In genomic region chr12:47214001-47214619, GRCh38 we compare ENCODE assay signal across 18 cellular contexts.
DNase-seq lines count a peak whose midpoint lies in the region; ATAC-seq, FAIRE-seq and TF ChIP-seq lines count a peak whose summit lies in the region.
"Had no signal": no experiment of that assay in that cellular context is flagged by ENCODE, and none has a peak within 500 bp of the region (broad histone marks: within the 10 kb centered on the region; RNA-seq: fewer than 3 reads in every experiment).

No MANE protein-coding gene starts in this region.

- TF ChIP-seq CTCF in OCI-LY3 (IDR thresholded peaks at IDR 0.05; ENCODE audit: low read depth, low read length) (no peak), neutrophil (IDR thresholded peaks at IDR 0.05) (no peak), D721Med (IDR thresholded peaks at IDR 0.05; ENCODE audit: insufficient read depth, missing control alignments) (no peak)

- H3K9me3 ChIP-seq in OCI-LY3 (ENCODE audit: insufficient read depth, low read length) (no peaks in the 10 kb centered on the region), neutrophil (no peaks in the 10 kb centered on the region)
- H3K9me3 ChIP-seq: sigmoid colon had no signal

- no peak for DNase-seq in activated CD4-positive, alpha-beta T cell treated with anti-CD3 and anti-CD28 coated beads, Interleukin-2, amount 10 ng/mL, durations not matched to agents 24 days and 14 days
- no peak for DNase-seq in activated CD4-positive, alpha-beta T cell treated with anti-CD3 and anti-CD28 coated beads, Interleukin-2, amount 50 U/mL, for 48 hours
- DNase-seq in A172 (ENCODE audit: low spot score) (no peak), D721Med (ENCODE audit: insufficient read length, low spot score) (no peak)
- DNase-seq: activated CD4-positive, CD25-positive, alpha-beta regulatory T cell; COR-L47; cortex of kidney; GOT3; mesendoderm; NCI-H82; occipital lobe; sigmoid colon had no signal

- H3K4me1 ChIP-seq in OCI-LY3 (ENCODE audit: low read length) (peaks cover 64% of the 10 kb centered on the region), neutrophil (ENCODE audit: control insufficient read depth in 1 of 2, insufficient read depth in 1 of 2, low read depth in 1 of 2, low read length in 1 of 2) (peaks cover 54% of the 10 kb centered on the region in 2 experiments)

- H3K9me3 Mint-ChIP-seq in activated CD4-positive, alpha-beta T cell treated with anti-CD3 and anti-CD28 coated beads, Interleukin-2, amount 10 ng/mL, durations not matched to agents 24 days and 14 days, result no peaks in the 10 kb centered on the region
- no peaks in the 10 kb centered on the region for H3K9me3 Mint-ChIP-seq in activated naive CD8-positive, alpha-beta T cell (ENCODE audit: low read depth)

- H3K27me3 ChIP-seq in OCI-LY3 (ENCODE audit: low read depth, low read length) (no peaks in the 10 kb centered on the region), neutrophil (no peaks in the 10 kb centered on the region)
- H3K27me3 ChIP-seq: sigmoid colon had no signal

- no peak for ATAC-seq in HG03095 (IDR thresholded peaks at IDR 0.05; ENCODE audit: unreplicated experiment)

- H3K4me2 ChIP-seq in OCI-LY3 (ENCODE audit: low read length), result peak overlapping the region; percentile 6

- H3K4me1 Mint-ChIP-seq in activated CD4-positive, alpha-beta T cell treated with anti-CD3 and anti-CD28 coated beads, Interleukin-2, amount 10 ng/mL, durations not matched to agents 24 days and 14 days, result peaks cover 53% of the 10 kb centered on the region
- H3K4me1 Mint-ChIP-seq in activated naive CD8-positive, alpha-beta T cell (ENCODE audit: low read depth), result peaks cover 33% of the 10 kb centered on the region

- no peak overlapping the region for H3K4me3 ChIP-seq in OCI-LY3 (ENCODE audit: low read length)
- H3K4me3 ChIP-seq in neutrophil (ENCODE audit: low read depth in 1 of 2, low read length in 1 of 2), result no peak overlapping the region
- H3K4me3 ChIP-seq: sigmoid colon had no signal

- H4K20me1 ChIP-seq in OCI-LY3 (ENCODE audit: insufficient read depth, low read length), result no peaks in the 10 kb centered on the region

- H3K79me2 ChIP-seq in OCI-LY3 (ENCODE audit: low read length), result peaks cover 16% of the 10 kb centered on the region

- peak overlapping the region; percentile 96 for H3K4me3 Mint-ChIP-seq in activated CD4-positive, alpha-beta T cell treated with anti-CD3 and anti-CD28 coated beads, Interleukin-2, amount 10 ng/mL, durations not matched to agents 24 days and 14 days
- H3K4me3 Mint-ChIP-seq in activated naive CD8-positive, alpha-beta T cell, result peak overlapping the region; percentile 98
- H3K4me3 Mint-ChIP-seq: type B pancreatic cell had no signal

- peaks cover 67% of the 10 kb centered on the region for H3K36me3 Mint-ChIP-seq in activated CD4-positive, alpha-beta T cell treated with anti-CD3 and anti-CD28 coated beads, Interleukin-2, amount 10 ng/mL, durations not matched to agents 24 days and 14 days (ENCODE audit: low read depth)
- peaks cover 44% of the 10 kb centered on the region for H3K36me3 Mint-ChIP-seq in activated naive CD8-positive, alpha-beta T cell
- H3K36me3 Mint-ChIP-seq: type B pancreatic cell had no signal

- peak overlapping the region; percentile 98 for H3K27ac Mint-ChIP-seq in activated CD4-positive, alpha-beta T cell treated with anti-CD3 and anti-CD28 coated beads, Interleukin-2, amount 10 ng/mL, durations not matched to agents 24 days and 14 days
- peak overlapping the region; percentile 99 for H3K27ac Mint-ChIP-seq in activated naive CD8-positive, alpha-beta T cell
- H3K27ac Mint-ChIP-seq: type B pancreatic cell had no signal

- no peaks in the 10 kb centered on the region for H3K27me3 Mint-ChIP-seq in activated CD4-positive, alpha-beta T cell treated with anti-CD3 and anti-CD28 coated beads, Interleukin-2, amount 10 ng/mL, durations not matched to agents 24 days and 14 days
- no peaks in the 10 kb centered on the region for H3K27me3 Mint-ChIP-seq in activated naive CD8-positive, alpha-beta T cell
- H3K27me3 Mint-ChIP-seq: type B pancreatic cell had no signal

- intact Hi-C loops in activated CD4-positive, alpha-beta T cell treated with anti-CD3 and anti-CD28 coated beads, Interleukin-2, amount 10 ng/mL, durations not matched to agents 24 days and 14 days (cut with micrococcal nuclease), result loop anchor here (2.0 to 5.0 kb wide), 7 partner anchors 63 to 1223 kb away; partner anchors contain the start of genes RPAP3, SCAF11, SENP1 and SLC38A2

- H3K9ac ChIP-seq in OCI-LY3 (ENCODE audit: low read length), result peak overlapping the region; percentile 0

- H3K36me3 ChIP-seq in OCI-LY3 (replicated peaks; ENCODE audit: low read depth, low read length), result peaks cover 1% of the 10 kb centered on the region
- H3K36me3 ChIP-seq in neutrophil, result peaks cover 1% of the 10 kb centered on the region

- FAIRE-seq in D721Med (lab: Jason Lieb, UNC), result no peak
- FAIRE-seq: A204.1 had no signal

- peak overlapping the region; percentile 1; the same call in 1 of the 2 replicates for H3K27ac ChIP-seq in OCI-LY3 (ENCODE audit: low read length)
- peak overlapping the region; percentile 11 for H3K27ac ChIP-seq in neutrophil
- H3K27ac ChIP-seq: sigmoid colon had no signal

- no peak overlapping the region for H2AFZ ChIP-seq in OCI-LY3 (ENCODE audit: low read depth, low read length)
